Comparison of ENCODE assay signal across 8 cellular contexts in genomic region chr10:100912013-100912608, GRCh38. TPM values are rescaled to one million over a fixed set of nuclear protein-coding genes. Genes with fewer than 3 reads are reported as not detected.
DNase-seq lines count a peak whose midpoint lies in the region; ATAC-seq and TF ChIP-seq lines count a peak whose summit lies in the region.

No MANE protein-coding gene starts in this region.

- peak overlapping the region; percentile 40 for H3K4me3 ChIP-seq in SJCRH30
- H3K4me3 ChIP-seq in esophagus muscularis mucosa: peak overlapping the region; percentile 80 to 100 (median 94)
- H3K4me3 ChIP-seq in psoas muscle: peak overlapping the region; percentile 95

- H3K9me3 ChIP-seq in SJCRH30 (replicated peaks) (no peaks in the 10 kb centered on the region), esophagus muscularis mucosa (no peaks in the 10 kb centered on the region), psoas muscle (no peaks in the 10 kb centered on the region)

- H3K4me1 ChIP-seq in SJCRH30 (peaks cover 67% of the 10 kb centered on the region), esophagus muscularis mucosa (peaks cover 30 to 36% (median 33%) of the 10 kb centered on the region in 4 donors), psoas muscle (peaks cover 25% of the 10 kb centered on the region)

- peaks cover 43% of the 10 kb centered on the region for H3K36me3 ChIP-seq in SJCRH30
- H3K36me3 ChIP-seq in esophagus muscularis mucosa: peaks cover 3 to 12% (median 7%) of the 10 kb centered on the region in 4 donors
- peaks cover 0 to 16% of the 10 kb centered on the region in 2 donors for H3K36me3 ChIP-seq in psoas muscle (ENCODE audit: insufficient read depth in 1 of 2, low read depth in 1 of 2)

- H3K27me3 ChIP-seq in SJCRH30 (no peaks in the 10 kb centered on the region), esophagus muscularis mucosa (no peaks in the 10 kb centered on the region), psoas muscle (ENCODE audit: insufficient read depth in 3 of 3, low read length in 2 of 3) (no peaks in the 10 kb centered on the region)

- no peak for TF ChIP-seq POLR2A in esophagus muscularis mucosa (IDR thresholded peaks at IDR 0.05; ENCODE audit: low read depth)

- TF ChIP-seq CTCF in esophagus muscularis mucosa (IDR thresholded peaks at IDR 0.05): no peak
- no peak for TF ChIP-seq CTCF in psoas muscle (IDR thresholded peaks at IDR 0.05)

- peak overlapping the region; percentile 93 for H3K27ac ChIP-seq in SJCRH30
- peak overlapping the region; percentile 92 to 97 (median 96) for H3K27ac ChIP-seq in esophagus muscularis mucosa (replicated peaks in 1 of 4)
- peak overlapping the region; percentile 87 for H3K27ac ChIP-seq in psoas muscle

- intact Hi-C loops in esophagus muscularis mucosa (cut with DNase I) (loop anchor here (5.0 kb wide), 1 partner anchor 375 kb away; the partner anchor contains the start of gene HIF1AN), psoas muscle (cut with DNase I) (no loop called here)

- ATAC-seq in psoas muscle (no peak), GM18502 (IDR thresholded peaks at IDR 0.05; ENCODE audit: poor library complexity, unreplicated experiment) (no peak)

- TF ChIP-seq EP300 in esophagus muscularis mucosa (IDR thresholded peaks at IDR 0.05): no peak

- WGBS in esophagus muscularis mucosa: 11% methylated on average over 12 of the region's 12 CpGs
- 3 to 6% (median 4%) methylated on average over 12 of the region's 12 CpGs for WGBS in psoas muscle, 3 donors

- DNase-seq in NOMO-1 treated with DMSO at 0.1 percent for 48 hours (lab: John Stamatoyannopoulos, UW; ENCODE audit: unreplicated experiment): peak; percentile 64
- DNase-seq in NOMO-1 treated with dmso at 0.1 percent for 144 hours (lab: John Stamatoyannopoulos, UW; ENCODE audit: unreplicated experiment): no peak
- peak in 1 of 2 experiments; percentile 49 for DNase-seq in SJCRH30
- no peak for DNase-seq in esophagus muscularis mucosa (ENCODE audit: extremely low spot score)
- no peak for DNase-seq in psoas muscle
- no peak for DNase-seq in H4 (ENCODE audit: low spot score)
- no peak for DNase-seq in NCI-H128 (lab: John Stamatoyannopoulos, UW; ENCODE audit: unreplicated experiment)

RNA-seq across cellular contexts. Expression of gene SLF2, which starts 0.7 kb away (rescaled TPM):
- 217 and 257 TPM in 2 replicates for total RNA-seq in SJCRH30 (2014; rRNA removed; shearing (Covaris generic))
- total RNA-seq in esophagus muscularis mucosa (10 to 100 TPM; 19.1 to 34.1 (median 20.8) TPM), psoas muscle (10 to 100 TPM; 11.5 to 26.9 (median 21.0) TPM)
- polyA plus RNA-seq in psoas muscle: 10 to 100 TPM in 2 of 3 donors, 1 to 10 TPM in 1; 8.0 to 20.3 (median 11.5) TPM
- 13.9 and 14.0 TPM in 2 replicates for total RNA-seq in H4 (2014; rRNA removed; shearing (Covaris generic))

RNA-seq across cellular contexts. Expression of gene SEMA4G, which starts 57.2 kb away (rescaled TPM):
- 2.5 and 3.0 TPM in 2 replicates for total RNA-seq in SJCRH30 (2014; rRNA removed; shearing (Covaris generic))
- 1 to 10 TPM in 3 of 4 donors, under 1 TPM in 1; 0.66 to 2.5 (median 1.4) TPM for total RNA-seq in esophagus muscularis mucosa
- total RNA-seq in psoas muscle: 1 to 10 TPM in 2 of 4 donors, under 1 TPM in 2; 0.74 to 1.4 (median 0.89) TPM
- polyA plus RNA-seq in psoas muscle: under 1 TPM; 0.08 to 0.48 (median 0.30) TPM
- 0.27 and 0.89 TPM in 2 replicates for total RNA-seq in H4 (2014; rRNA removed; shearing (Covaris generic))

Comparison
In these comparisons a context has a peak if more than half of its experiments do, and no peak if none do; other contexts are left out.
1. H3K4me3 ChIP-seq: peak in every context shown above with its lines; median percentile 95 in psoas muscle; 94 in esophagus muscularis mucosa; 40 in SJCRH30.